ENCODE assay signal across 1 cellular context in the genomic region with DNA sequence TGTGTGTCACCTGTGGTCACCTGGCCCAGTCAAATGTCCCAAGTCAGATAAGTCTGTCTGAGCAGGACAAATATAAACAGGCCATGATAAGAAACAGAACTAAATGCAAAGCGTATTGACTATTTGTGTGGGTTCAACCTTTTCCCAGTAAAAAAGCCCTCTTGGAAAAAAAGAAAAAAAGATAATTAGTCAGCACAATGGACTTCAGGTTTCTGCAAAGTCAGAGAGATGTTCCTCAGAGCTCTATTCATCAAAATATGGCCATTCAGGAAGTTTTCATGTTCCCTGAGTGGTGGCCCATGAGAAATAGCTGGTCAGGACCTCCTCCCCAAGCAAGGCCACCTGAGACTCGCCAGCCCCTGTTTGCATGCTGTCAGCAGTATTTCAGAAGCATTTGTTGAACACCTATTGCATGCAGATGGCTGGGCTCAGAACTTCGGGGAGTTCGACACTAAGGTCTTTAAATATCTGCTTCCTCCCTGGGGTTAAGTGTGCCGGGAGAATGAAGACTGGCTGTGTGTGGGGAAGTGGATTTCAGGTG.
TF ChIP-seq lines count a peak whose summit lies in the region.

No MANE protein-coding gene starts in this region.

TF ChIP-seq in HepG2, 621 proteins besides CTCF, POLR2A, EP300 and RAD21:
- TF ChIP-seq THAP8 (CRISPR knock-in tag; IDR thresholded peaks at IDR 0.05; ENCODE audit: borderline replicate concordance) (no peak), MAFF (IDR thresholded peaks at IDR 0.05; ENCODE audit: low read depth, low read length) (peak; percentile 45), MAFK (conservative IDR thresholded peaks at IDR 0.05 in 1 of 2, IDR thresholded peaks at IDR 0.05 in 1 of 2; ENCODE audit: low read length in 2 of 2) (peak in 1 of 2 experiments; percentile 20; a peak in 2 of 4 replicates)
TF ChIP-seq in HepG2: peak in this region for 2.
